ENCODE assay signal across 19 cellular contexts in genomic region chr14:39628087-39628486, GRCh38.
"Had no signal": no experiment of that assay in that cellular context is flagged by ENCODE, and none has a peak within 500 bp of the region (broad histone marks: within the 10 kb centered on the region; RNA-seq: fewer than 3 reads in every experiment).

No MANE protein-coding gene starts in this region.

- H3K36me3 Mint-ChIP-seq: WTC11 had no signal

- H3K4me3 Mint-ChIP-seq: activated CD8-positive, alpha-beta T cell treated with anti-CD3 and anti-CD28 coated beads, Interleukin-2, amount 10 ng/mL, durations not matched to agents 7 days and 5 days; WTC11 had no signal

- H3K27ac Mint-ChIP-seq: activated CD8-positive, alpha-beta T cell treated with anti-CD3 and anti-CD28 coated beads, Interleukin-2, amount 10 ng/mL, durations not matched to agents 7 days and 5 days; activated naive CD4-positive, alpha-beta T cell treated with anti-CD3 and anti-CD28 coated beads, Interleukin-2, amount 50 U/mL, for 72 hours; WTC11 had no signal

- DNase-seq: activated CD4-positive, alpha-beta T cell treated with anti-CD3 and anti-CD28 coated beads for 48 hours; activated CD4-positive, alpha-beta T cell treated with anti-CD3 and anti-CD28 coated beads, Interleukin-2, amount 50 U/mL, for 4 hours; activated CD4-positive, CD25-positive, alpha-beta regulatory T cell treated with anti-CD3 and anti-CD28 coated beads, Interleukin-2, amount 50 U/mL, for 72 hours; activated CD8-positive, alpha-beta memory T cell treated with anti-CD3 and anti-CD28 coated beads, Interleukin-2, amount 50 U/mL, for 48 hours; activated CD8-positive, alpha-beta T cell treated with anti-CD3 and anti-CD28 coated beads, Interleukin-2, amount 10 ng/mL, durations not matched to agents 7 days and 5 days; activated naive CD4-positive, alpha-beta T cell; activated T-cell treated with anti-CD3 and anti-CD28 coated beads, Interleukin-2, amount 50 U/mL, for 1 hour; brain microvascular endothelial cell; Kasumi-1; KBM-7; NCI-H1105 treated with DMSO at 0.1 percent for 48 hours; NCI-H1436 treated with DMSO at 0.1 percent for 48 hours; NCI-H187; NCI-H2081; NCI-H524; PC-9; SHP77 treated with DMSO at 0.1 percent for 48 hours had no signal

- ATAC-seq: activated CD8-positive, alpha-beta T cell treated with anti-CD3 and anti-CD28 coated beads, Interleukin-2, amount 10 ng/mL, durations not matched to agents 7 days and 5 days; activated naive CD4-positive, alpha-beta T cell treated with anti-CD3 and anti-CD28 coated beads, Interleukin-2, amount 50 U/mL, for 72 hours; WTC11 had no signal

- H3K4me1 Mint-ChIP-seq: WTC11 had no signal
